17 cellular contexts compared by ENCODE assay signal in the genomic region with DNA sequence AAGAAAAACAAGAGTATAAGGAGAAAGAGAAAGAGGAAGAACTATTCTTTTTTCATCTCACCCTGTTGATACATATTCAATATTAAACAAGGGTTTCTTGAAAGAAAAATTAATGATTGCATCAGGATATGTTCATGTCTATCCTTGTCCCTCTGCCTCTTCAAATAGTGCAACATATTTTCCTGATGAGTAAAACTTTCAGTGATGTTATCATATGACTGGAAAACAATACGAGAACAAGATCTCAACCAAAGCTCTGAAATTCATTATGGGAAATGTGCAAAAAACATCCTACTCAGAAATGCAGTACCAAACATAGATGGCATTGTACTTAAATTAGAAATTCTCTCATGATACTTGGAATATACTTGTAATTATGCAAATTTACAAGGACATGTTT.
DNase-seq lines count a peak whose midpoint lies in the region; ATAC-seq and TF ChIP-seq lines count a peak whose summit lies in the region.
"Had no signal": no experiment of that assay in that cellular context is flagged by ENCODE, and none has a peak within 500 bp of the region (broad histone marks: within the 10 kb centered on the region; RNA-seq: fewer than 3 reads in every experiment).

No MANE protein-coding gene starts in this region.

- intact Hi-C loops in sigmoid colon (cut with DNase I) = no loop called here

- WGBS in sigmoid colon, 2 donors = 70 to 92% methylated on average over 1 of the region's 1 CpG

- DNase-seq in AG10803 (ENCODE audit: low read depth) (peak; percentile 41), NCI-H1048 (lab: John Stamatoyannopoulos, UW) (peak; percentile 22), dedifferentiated amniotic fluid mesenchymal stem cell (ENCODE audit: extremely low spot score) (peak; percentile 67), kidney tubule cell (ENCODE audit: low spot score) (peak; percentile 53), sigmoid colon (no peak), NCI-H187 treated with DMSO at 0.1 percent for 48 hours (lab: John Stamatoyannopoulos, UW) (no peak), coronary artery (ENCODE audit: low spot score) (no peak)
- DNase-seq: activated naive CD8-positive, alpha-beta T cell treated with anti-CD3 and anti-CD28 coated beads for 36 hours; kidney; NCI-H1436 treated with DMSO at 0.1 percent for 48 hours; NCI-H69; retina; Right ventricle myocardium superior had no signal

- H3K9me3 ChIP-seq in sigmoid colon = no peaks in the 10 kb centered on the region
- H3K9me3 ChIP-seq: BLaER1, gastroesophageal sphincter had no signal

- H3K36me3 ChIP-seq in sigmoid colon = no peaks in the 10 kb centered on the region
- H3K36me3 ChIP-seq: BLaER1, gastroesophageal sphincter had no signal

- H3K27ac ChIP-seq in sigmoid colon (no peak overlapping the region), coronary artery (no peak overlapping the region)
- H3K27ac ChIP-seq: BLaER1, gastroesophageal sphincter had no signal

- no peak for ATAC-seq in GM21717 (IDR thresholded peaks at IDR 0.05; ENCODE audit: unreplicated experiment)
- ATAC-seq: gastroesophageal sphincter, K562 had no signal

- H3K4me1 ChIP-seq in sigmoid colon = no peaks in the 10 kb centered on the region
- H3K4me1 ChIP-seq: BLaER1, gastroesophageal sphincter had no signal

- no peak for TF ChIP-seq EP300 in sigmoid colon (IDR thresholded peaks at IDR 0.05)

- H3K4me3 ChIP-seq in AG10803 (ENCODE audit: low read length) (no peak overlapping the region), sigmoid colon (no peak overlapping the region), coronary artery (no peak overlapping the region)
- H3K4me3 ChIP-seq: BLaER1, gastroesophageal sphincter, K562 had no signal

- TF ChIP-seq POLR2A in sigmoid colon (IDR thresholded peaks at IDR 0.05) = no peak

- H3K27me3 ChIP-seq in sigmoid colon = no peaks in the 10 kb centered on the region
- H3K27me3 ChIP-seq: BLaER1, gastroesophageal sphincter had no signal

- TF ChIP-seq CTCF in AG10803 (conservative IDR thresholded peaks at IDR 0.05; ENCODE audit: low read length) (no peak), sigmoid colon (IDR thresholded peaks at IDR 0.05) (no peak), coronary artery (IDR thresholded peaks at IDR 0.05) (no peak)

Comparison
In these comparisons a context has a peak if more than half of its experiments do, and no peak if none do; other contexts are left out.
1. DNase-seq: peak in AG10803 (single experiment), NCI-H1048 (single experiment), dedifferentiated amniotic fluid mesenchymal stem cell (single experiment) and kidney tubule cell (single experiment); none in sigmoid colon (single experiment), NCI-H187 treated with DMSO at 0.1 percent for 48 hours (single experiment) and coronary artery (single experiment).